9 cellular contexts compared by ENCODE assay signal in genomic region chr6:3825331-3825831, GRCh38. TPM values are rescaled to one million over a fixed set of nuclear protein-coding genes. Genes with fewer than 3 reads are reported as not detected.
A peak's percentile ranks its signal among the peaks of the same experiment; 100 is the strongest.
DNase-seq lines count a peak whose midpoint lies in the region; TF ChIP-seq lines count a peak whose summit lies in the region.
"Had no signal": no experiment of that assay in that cellular context is flagged by ENCODE, and none has a peak within 500 bp of the region (broad histone marks: within the 10 kb centered on the region; RNA-seq: fewer than 3 reads in every experiment).

No MANE protein-coding gene starts in this region.

- H3K9me3 Mint-ChIP-seq in endodermal cell, result no peaks in the 10 kb centered on the region
- no peaks in the 10 kb centered on the region for H3K9me3 Mint-ChIP-seq in type B pancreatic cell
- H3K9me3 Mint-ChIP-seq: memory B cell had no signal

- H3K36me3 Mint-ChIP-seq in endodermal cell (ENCODE audit: low read depth), result no peaks in the 10 kb centered on the region
- no peaks in the 10 kb centered on the region for H3K36me3 Mint-ChIP-seq in type B pancreatic cell
- H3K36me3 Mint-ChIP-seq: memory B cell had no signal

- 0 out of 2 replicates have a peak, but pooled peaks cover 3% of the 10 kb centered on the region for H3K27me3 ChIP-seq in OCI-LY1 (ENCODE audit: insufficient read depth, low read length)
- H3K27me3 ChIP-seq in endodermal cell (ENCODE audit: control insufficient read depth, insufficient read depth, low read length, poor library complexity, severe bottlenecking), result no peaks in the 10 kb centered on the region
- H3K27me3 ChIP-seq in mesenchymal stem cell (ENCODE audit: control insufficient read depth in 1 of 2, insufficient read depth in 1 of 2, low read length in 2 of 2), result no peaks in the 10 kb centered on the region

- H3K9ac ChIP-seq in OCI-LY1 (ENCODE audit: low read length), result no peak overlapping the region
- no peak overlapping the region for H3K9ac ChIP-seq in endodermal cell (ENCODE audit: extremely low read depth, low read length, poor library complexity, severe bottlenecking)
- peak overlapping the region; percentile 80 for H3K9ac ChIP-seq in mesenchymal stem cell (ENCODE audit: low read length)

- H3K79me2 ChIP-seq in OCI-LY1 (ENCODE audit: insufficient read depth, low read length), result no peaks in the 10 kb centered on the region

- peak overlapping the region; percentile 62 for H2AK5ac ChIP-seq in mesenchymal stem cell (ENCODE audit: low read length, severe bottlenecking)

- peak overlapping the region; percentile 56 for H2BK15ac ChIP-seq in mesenchymal stem cell (ENCODE audit: low read depth, poor library complexity, severe bottlenecking)

- H3K27ac Mint-ChIP-seq in endodermal cell (no peak overlapping the region), type B pancreatic cell (peak overlapping the region; percentile 99)
- H3K27ac Mint-ChIP-seq: memory B cell had no signal

- no peak overlapping the region for H2BK120ac ChIP-seq in mesenchymal stem cell (ENCODE audit: low read depth, low read length)

- H3K4me3 ChIP-seq in OCI-LY1 (ENCODE audit: low read depth, low read length, poor library complexity, severe bottlenecking), result no peak overlapping the region
- H3K4me3 ChIP-seq in endodermal cell (ENCODE audit: low read length), result no peak overlapping the region
- peak overlapping the region in 1 of 2 experiments; percentile 45 for H3K4me3 ChIP-seq in mesenchymal stem cell (ENCODE audit: insufficient read depth in 1 of 2, low read depth in 1 of 2, low read length in 2 of 2)

- peak overlapping the region; percentile 92 for H2BK5ac ChIP-seq in mesenchymal stem cell (ENCODE audit: low read depth, low read length, poor library complexity, severe bottlenecking)

- DNase-seq in endodermal cell (peak; percentile 91), mesenchymal stem cell (peak; percentile 64), type B pancreatic cell (ENCODE audit: extremely low spot score, unreplicated experiment) (no peak), NCI-H526 (lab: John Stamatoyannopoulos, UW) (no peak), NCI-H82 (lab: John Stamatoyannopoulos, UW) (no peak), SK-N-DZ (ENCODE audit: low spot score) (no peak)
- DNase-seq: T-helper 17 cell had no signal

- H3K9me3 ChIP-seq in OCI-LY1 (ENCODE audit: low read length) (no peaks in the 10 kb centered on the region), endodermal cell (ENCODE audit: control insufficient read depth, low read length) (no peaks in the 10 kb centered on the region), mesenchymal stem cell (ENCODE audit: control insufficient read depth, low read length) (no peaks in the 10 kb centered on the region)

- TF ChIP-seq CTCF in OCI-LY1 (IDR thresholded peaks at IDR 0.05; ENCODE audit: low read length) (peak; percentile 9; the same call in 1 of the 2 replicates), endodermal cell (conservative IDR thresholded peaks at IDR 0.05) (peak; percentile 75), type B pancreatic cell (conservative IDR thresholded peaks at IDR 0.05) (no peak)

- H3K4me3 Mint-ChIP-seq in endodermal cell (no peak overlapping the region), type B pancreatic cell (peak overlapping the region; percentile 83)
- H3K4me3 Mint-ChIP-seq: memory B cell, T-helper 17 cell had no signal

- peak overlapping the region; percentile 3 to 47 for H3K4ac ChIP-seq in mesenchymal stem cell (ENCODE audit: low read depth in 1 of 2, low read length in 2 of 2)

- H3K23ac ChIP-seq in mesenchymal stem cell (ENCODE audit: low read length in 2 of 2), result no peak overlapping the region

- WGBS in endodermal cell (ENCODE audit: insufficient coverage in 1 of 2, insufficient read length in 1 of 2), 2 experiments, result 73 to 74% methylated on average over 10 to 15 of the region's 15 CpGs
- 36% methylated on average over 15 of the region's 15 CpGs for WGBS in mesenchymal stem cell

- H3K4me1 ChIP-seq in OCI-LY1 (ENCODE audit: insufficient read depth, low read length, severe bottlenecking) (no peaks in the 10 kb centered on the region), endodermal cell (ENCODE audit: control insufficient read depth, insufficient read depth, low read length) (no peaks in the 10 kb centered on the region), mesenchymal stem cell (ENCODE audit: control insufficient read depth, insufficient read depth, low read depth, low read length) (peaks cover 20% of the 10 kb centered on the region)

- H3K18ac ChIP-seq in mesenchymal stem cell (ENCODE audit: low read depth in 1 of 2, low read length in 2 of 2), result peak overlapping the region; percentile 25 to 86

- H2BK12ac ChIP-seq in mesenchymal stem cell (ENCODE audit: low read length in 2 of 2), result peak overlapping the region in 1 of 2 experiments; percentile 85

- no peaks in the 10 kb centered on the region for H3K79me1 ChIP-seq in mesenchymal stem cell (replicated peaks; ENCODE audit: low read length, poor library complexity, severe bottlenecking)

- H2AFZ ChIP-seq in OCI-LY1 (ENCODE audit: low read length), result no peak overlapping the region
- H2AFZ ChIP-seq in mesenchymal stem cell (ENCODE audit: low read depth, low read length), result peak overlapping the region; percentile 74

- peaks cover 2% of the 10 kb centered on the region for H3K27me3 Mint-ChIP-seq in endodermal cell (ENCODE audit: insufficient read depth)
- H3K27me3 Mint-ChIP-seq in type B pancreatic cell, result no peaks in the 10 kb centered on the region

- no peak overlapping the region for H3K14ac ChIP-seq in mesenchymal stem cell (ENCODE audit: low read length in 2 of 2)

- H3K36me3 ChIP-seq in OCI-LY1 (ENCODE audit: insufficient read depth, low read length), result no peaks in the 10 kb centered on the region
- no peaks in the 10 kb centered on the region for H3K36me3 ChIP-seq in endodermal cell (ENCODE audit: control insufficient read depth, insufficient read depth, low read length)
- no peaks in the 10 kb centered on the region for H3K36me3 ChIP-seq in mesenchymal stem cell (ENCODE audit: control insufficient read depth in 1 of 2, insufficient read depth in 2 of 2, low read depth in 1 of 2, low read length in 2 of 2)

- no peaks in the 10 kb centered on the region for H4K20me1 ChIP-seq in OCI-LY1 (ENCODE audit: insufficient read depth, low read length)

- no peaks in the 10 kb centered on the region for H3F3A ChIP-seq in OCI-LY1 (ENCODE audit: insufficient read depth, low read length)

- H3K27ac ChIP-seq in OCI-LY1 (ENCODE audit: low read depth, low read length, poor library complexity, severe bottlenecking) (no peak overlapping the region), endodermal cell (ENCODE audit: low read depth, low read length) (peak overlapping the region; percentile 54), mesenchymal stem cell (ENCODE audit: low read length, poor library complexity, severe bottlenecking) (peak overlapping the region; percentile 99)

- peak overlapping the region; percentile 58 for H4K8ac ChIP-seq in mesenchymal stem cell (ENCODE audit: low read length)

- no peak overlapping the region for H3K4me2 ChIP-seq in OCI-LY1 (ENCODE audit: low read length)
- peak overlapping the region; percentile 11 for H3K4me2 ChIP-seq in mesenchymal stem cell (ENCODE audit: low read length, poor library complexity, severe bottlenecking)

- H3K4me1 Mint-ChIP-seq in endodermal cell (peaks cover 22% of the 10 kb centered on the region), type B pancreatic cell (ENCODE audit: unreplicated experiment) (peaks cover 41% of the 10 kb centered on the region)
- H3K4me1 Mint-ChIP-seq: memory B cell, T-helper 17 cell had no signal

- peak overlapping the region; percentile 79 for H4K91ac ChIP-seq in mesenchymal stem cell (ENCODE audit: low read length)

- no peaks in the 10 kb centered on the region for H3K9me2 ChIP-seq in OCI-LY1 (ENCODE audit: low read depth, low read length)

RNA-seq across cellular contexts. Expression of gene FAM50B, which starts 23.8 kb away (rescaled TPM):
- total RNA-seq in endodermal cell (1 to 10 TPM; 2.8 to 3.7 TPM), type B pancreatic cell (ENCODE audit: low replicate concordance) (1.8 and 7.3 TPM in 2 replicates)
- polyA plus RNA-seq in endodermal cell (2013, experiment 1 of 2), result 0.57 TPM
- polyA plus RNA-seq in endodermal cell (2013, experiment 2 of 2), result 0.50 TPM
- polyA plus RNA-seq in mesenchymal stem cell (2013, experiment 1 of 2), result 2.1 TPM
- polyA plus RNA-seq in mesenchymal stem cell (2013, experiment 2 of 2), result 2.1 TPM
- 0.12 and 0.25 TPM in 2 replicates for polyA plus RNA-seq in SK-N-DZ (2014; cell fraction: cytosol; rRNA removed)
- polyA plus RNA-seq in SK-N-DZ (2014; cell fraction: nucleus; rRNA removed), result 0.16 TPM in 1 of 2 replicates, not detected in the other

Comparison
In these comparisons a context has a peak if more than half of its experiments do, and no peak if none do; other contexts are left out.
1. DNase-seq: peak in endodermal cell (single experiment) and mesenchymal stem cell (single experiment); none in type B pancreatic cell (single experiment), NCI-H526 (0 of 2), NCI-H82 (single experiment) and SK-N-DZ (single experiment).